ENCODE assay signal across 15 cellular contexts in the genomic region with DNA sequence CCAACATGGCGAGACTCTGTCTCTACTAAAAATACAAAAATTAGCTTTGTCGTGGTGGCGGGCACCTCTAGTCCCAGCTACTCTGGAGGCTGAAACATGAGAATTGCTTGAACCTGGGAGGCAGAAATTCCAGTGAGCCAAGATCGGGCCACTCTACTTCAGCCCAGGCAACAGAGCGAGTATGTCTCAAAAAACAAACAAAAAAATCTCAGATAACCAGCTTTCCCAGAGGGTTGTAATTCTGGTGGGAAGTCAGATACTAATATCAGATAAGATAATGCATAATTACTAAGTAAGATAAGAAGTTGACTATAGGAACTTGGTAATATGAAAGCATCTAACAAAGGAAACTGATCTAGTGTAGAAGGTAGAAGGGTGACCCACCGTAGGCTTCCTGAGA.
"Had no signal": no experiment of that assay in that cellular context is flagged by ENCODE, and none has a peak within 500 bp of the region (broad histone marks: within the 10 kb centered on the region; RNA-seq: fewer than 3 reads in every experiment).

No MANE protein-coding gene starts in this region.

- H3K4me1 Mint-ChIP-seq: stimulated activated naive B cell treated with anti-CD40 and anti-IgM and Interleukin-4, amounts not matched to agents 10 μg/mL and 1 μg/mL and 100 μg/mL, for 72 hours had no signal

- H3K27ac Mint-ChIP-seq: stimulated activated naive B cell treated with anti-CD40 and anti-IgM and Interleukin-4, amounts not matched to agents 10 μg/mL and 1 μg/mL and 100 μg/mL, for 72 hours had no signal

- H3K36me3 Mint-ChIP-seq: stimulated activated naive B cell treated with anti-CD40 and anti-IgM and Interleukin-4, amounts not matched to agents 10 μg/mL and 1 μg/mL and 100 μg/mL, for 72 hours had no signal

- H3K4me3 Mint-ChIP-seq: stimulated activated naive B cell treated with anti-CD40 and anti-IgM and Interleukin-4, amounts not matched to agents 10 μg/mL and 1 μg/mL and 100 μg/mL, for 72 hours had no signal

- H3K4me3 ChIP-seq: ascending aorta, thyroid gland had no signal

- H3K9me3 Mint-ChIP-seq: stimulated activated naive B cell treated with anti-CD40 and anti-IgM and Interleukin-4, amounts not matched to agents 10 μg/mL and 1 μg/mL and 100 μg/mL, for 72 hours had no signal

- ATAC-seq: left lobe of liver; stimulated activated naive B cell treated with anti-CD40 and anti-IgM and Interleukin-4, amounts not matched to agents 10 μg/mL and 1 μg/mL and 100 μg/mL, for 72 hours had no signal

- H3K36me3 ChIP-seq: ascending aorta, thyroid gland had no signal

- DNase-seq: activated CD4-positive, alpha-beta T cell treated with anti-CD3 and anti-CD28 coated beads for 1 hour; activated CD8-positive, alpha-beta memory T cell treated with anti-CD3 and anti-CD28 coated beads for 24 hours; activated CD8-positive, alpha-beta memory T cell treated with anti-CD3 and anti-CD28 coated beads, Interleukin-2, amount 50 U/mL, for 48 hours; activated effector memory CD4-positive, alpha-beta T cell treated with anti-CD3 and anti-CD28 coated beads, Interleukin-2, amount 50 U/mL, for 16 hours; activated naive CD4-positive, alpha-beta T cell treated with anti-CD3 and anti-CD28 coated beads, Interleukin-2, amount 50 U/mL, for 16 hours; activated T-cell treated with anti-CD3 and anti-CD28 coated beads, Interleukin-2, amount 50 U/mL, for 48 hours; cerebellar nuclear complex; cortex of kidney; effector CD4-positive, alpha-beta T cell; stimulated activated naive B cell treated with anti-CD40 and anti-IgM and Interleukin-4, amounts not matched to agents 10 μg/mL and 1 μg/mL and 100 μg/mL, for 72 hours; T-helper 2 cell; thyroid gland had no signal

- H3K9me3 ChIP-seq: ascending aorta, thyroid gland had no signal

- H3K4me1 ChIP-seq: ascending aorta had no signal

- H3K27ac ChIP-seq: ascending aorta, thyroid gland, VCaP had no signal

- H3K27me3 ChIP-seq: ascending aorta, thyroid gland had no signal
